ENCODE assay signal across 8 cellular contexts in genomic region chr1:108199781-108200626, GRCh38. TPM values are rescaled to one million over a fixed set of nuclear protein-coding genes. Genes with fewer than 3 reads are reported as not detected.
DNase-seq lines count a peak whose midpoint lies in the region; ATAC-seq and TF ChIP-seq lines count a peak whose summit lies in the region.

Gene SLC25A24 (minus strand): TSS chr1:108200343. CDS start chr1:108200138, 205 bp downstream.

- H3K9ac ChIP-seq in OCI-LY1 (ENCODE audit: low read length), result peak within 1 kb of the TSS; percentile 42; the same call in 1 of the 2 replicates

- peak; percentile 80 for ATAC-seq in HG03469 (IDR thresholded peaks at IDR 0.05; ENCODE audit: unreplicated experiment)

- no peaks in the 10 kb centered on the region for H3K79me2 ChIP-seq in OCI-LY1 (ENCODE audit: insufficient read depth, low read length)

- no peak within 1 kb of the TSS for H2AFZ ChIP-seq in OCI-LY1 (ENCODE audit: low read length)

- peak within 1 kb of the TSS; percentile 65 for H3K4me3 ChIP-seq in OCI-LY1 (ENCODE audit: low read depth, low read length, poor library complexity, severe bottlenecking)

- H3K27ac ChIP-seq in OCI-LY1 (ENCODE audit: low read depth, low read length, poor library complexity, severe bottlenecking), result no peak within 1 kb of the TSS
- peak within 1 kb of the TSS; percentile 81 for H3K27ac ChIP-seq in epithelial cell of prostate

- no peaks in the 10 kb centered on the region for H3K9me3 ChIP-seq in OCI-LY1 (ENCODE audit: low read length)

- H3K4me1 ChIP-seq in OCI-LY1 (ENCODE audit: insufficient read depth, low read length, severe bottlenecking), result peaks cover 6% of the 10 kb centered on the region

- peak in 12 of 14 donors; percentile 18 to 77 (median 62) for DNase-seq in C1 segment of cervical spinal cord (lab: John Stamatoyannopoulos, UW)
- peak; percentile 23 for DNase-seq in GM19240 (ENCODE audit: insufficient read length, low spot score)
- peak; percentile 71 for DNase-seq in activated T-cell treated with anti-CD3 and anti-CD28 coated beads for 48 hours (ENCODE audit: low read depth)
- no peak for DNase-seq in epithelial cell of prostate (ENCODE audit: low read depth, low spot score)
- peak; percentile 78 for DNase-seq in mucosa of gallbladder (ENCODE audit: low spot score)
- peak; percentile 64 for DNase-seq in stimulated activated CD8-positive, alpha-beta memory T cell treated with anti-CD3 and anti-CD28 coated beads, Interleukin-4, amount 100 ng/mL, for 24 hours (ENCODE audit: low read depth)

- no peaks in the 10 kb centered on the region for H4K20me1 ChIP-seq in OCI-LY1 (ENCODE audit: insufficient read depth, low read length)

- no peaks in the 10 kb centered on the region for H3K27me3 ChIP-seq in OCI-LY1 (ENCODE audit: insufficient read depth, low read length)

- H3K9me2 ChIP-seq in OCI-LY1 (ENCODE audit: low read depth, low read length), result no peaks in the 10 kb centered on the region

- no peaks in the 10 kb centered on the region for H3K36me3 ChIP-seq in OCI-LY1 (ENCODE audit: insufficient read depth, low read length)

- H3K4me2 ChIP-seq in OCI-LY1 (ENCODE audit: low read length), result peak within 1 kb of the TSS; percentile 78

- TF ChIP-seq CTCF in OCI-LY1 (IDR thresholded peaks at IDR 0.05; ENCODE audit: low read length), result no peak

- no peaks in the 10 kb centered on the region for H3F3A ChIP-seq in OCI-LY1 (ENCODE audit: insufficient read depth, low read length)

RNA-seq across cellular contexts. Expression of gene SLC25A24, which starts in this region (rescaled TPM):
- total RNA-seq in mucosa of gallbladder, result 33.5 TPM
